20 cellular contexts compared by ENCODE assay signal in the genomic region with DNA sequence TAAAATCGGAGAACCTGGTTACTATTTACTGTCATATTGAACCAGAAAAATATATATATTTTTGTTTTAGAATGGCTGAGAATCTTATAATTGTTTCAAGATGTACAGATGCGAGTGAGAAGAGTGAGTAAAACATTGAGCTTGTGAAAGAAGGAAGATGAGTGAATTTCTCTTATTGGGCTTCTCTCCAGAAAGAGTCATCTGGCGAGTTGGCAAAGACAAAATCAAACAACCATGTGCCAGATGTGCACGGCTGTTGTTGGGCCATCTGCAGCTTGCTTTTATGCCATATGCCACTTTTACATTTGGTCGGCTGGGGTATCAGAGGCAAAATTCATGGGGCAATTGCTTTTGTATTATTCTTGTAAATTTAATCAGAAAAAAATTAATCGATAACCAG.
DNase-seq lines count a peak whose midpoint lies in the region; ATAC-seq and TF ChIP-seq lines count a peak whose summit lies in the region.
"Had no signal": no experiment of that assay in that cellular context is flagged by ENCODE, and none has a peak within 500 bp of the region (broad histone marks: within the 10 kb centered on the region; RNA-seq: fewer than 3 reads in every experiment).

No MANE protein-coding gene starts in this region.

- no peak for ATAC-seq in left ventricle myocardium superior
- ATAC-seq: activated CD8-positive, alpha-beta memory T cell treated with anti-CD3 and anti-CD28 coated beads, Interleukin-2, amount 10 ng/mL, durations not matched to agents 7 days and 5 days; foreskin keratinocyte; naive thymus-derived CD4-positive, alpha-beta T cell; stimulated activated naive CD8-positive, alpha-beta T cell treated with anti-CD3 and anti-CD28 coated beads, Interleukin-15, Interleukin-2, amounts not matched to agents 100 U/mL and 50 U/mL, for 24 hours had no signal

- H3F3A ChIP-seq in neural progenitor cell (ENCODE audit: low read depth), result no peaks in the 10 kb centered on the region

- H3K36me3 ChIP-seq in fibroblast of lung (ENCODE audit: control insufficient read depth, insufficient read depth, low read length), result no peaks in the 10 kb centered on the region
- H3K36me3 ChIP-seq in neural progenitor cell, result no peaks in the 10 kb centered on the region

- no peak overlapping the region for H2AFZ ChIP-seq in fibroblast of lung (ENCODE audit: low read length)
- H2AFZ ChIP-seq in neural progenitor cell (replicated peaks), result no peak overlapping the region

- H4K20me1 ChIP-seq in fibroblast of lung (ENCODE audit: control insufficient read depth, extremely low read depth, insufficient read depth, low read length) (no peaks in the 10 kb centered on the region), neural progenitor cell (ENCODE audit: low read depth) (no peaks in the 10 kb centered on the region)

- H3K4me1 ChIP-seq in fibroblast of lung (ENCODE audit: control insufficient read depth, extremely low read depth, insufficient read depth, low read length) (no peaks in the 10 kb centered on the region), neural progenitor cell (no peaks in the 10 kb centered on the region)
- H3K4me1 ChIP-seq: Caco-2 had no signal

- no peaks in the 10 kb centered on the region for H3K27me3 Mint-ChIP-seq in activated naive CD8-positive, alpha-beta T cell treated with anti-CD3 and anti-CD28 coated beads for 36 hours
- H3K27me3 Mint-ChIP-seq in neural progenitor cell (ENCODE audit: insufficient read depth, low read depth) (no peaks in the 10 kb centered on the region), immature natural killer cell (ENCODE audit: low read depth in 3 of 3) (peaks cover 0 to 2% (median 0%) of the 10 kb centered on the region in 3 donors)
- H3K27me3 Mint-ChIP-seq: activated B cell treated with CpG ODN at 0.5 μM for 24 hours; activated CD8-positive, alpha-beta memory T cell treated with anti-CD3 and anti-CD28 coated beads, Interleukin-2, amount 10 ng/mL, durations not matched to agents 7 days and 5 days; progenitor cell of endocrine pancreas had no signal

- intact Hi-C loops in left ventricle myocardium superior (cut with micrococcal nuclease), result no loop called here

- H3K27me3 ChIP-seq in fibroblast of lung (ENCODE audit: control insufficient read depth, insufficient read depth, low read length) (no peaks in the 10 kb centered on the region), neural progenitor cell (no peaks in the 10 kb centered on the region)
- H3K27me3 ChIP-seq: foreskin keratinocyte had no signal

- TF ChIP-seq CTCF in AG09309 (IDR thresholded peaks at IDR 0.05; ENCODE audit: control insufficient read depth, insufficient read depth, low read depth, low read length, missing control alignments) (no peak), fibroblast of lung (conservative IDR thresholded peaks at IDR 0.05 in 1 of 2, IDR thresholded peaks at IDR 0.05 in 1 of 2; ENCODE audit: low read depth in 1 of 2, low read length in 2 of 2) (no peak), neural progenitor cell (IDR thresholded peaks at IDR 0.05) (no peak)

- H3K9me3 Mint-ChIP-seq in activated naive CD8-positive, alpha-beta T cell treated with anti-CD3 and anti-CD28 coated beads for 36 hours, result peaks cover 8% of the 10 kb centered on the region
- H3K9me3 Mint-ChIP-seq in neural progenitor cell (peaks cover 11% of the 10 kb centered on the region), immature natural killer cell (peaks cover 2 to 42% (median 25%) of the 10 kb centered on the region in 6 donors)

- H3K9me3 ChIP-seq in fibroblast of lung (ENCODE audit: control insufficient read depth, insufficient read depth, low read depth, low read length), result no peaks in the 10 kb centered on the region
- no peaks in the 10 kb centered on the region for H3K9me3 ChIP-seq in neural progenitor cell (ENCODE audit: low read depth)
- H3K9me3 ChIP-seq: Caco-2 had no signal

- H3K4me3 Mint-ChIP-seq in activated naive CD8-positive, alpha-beta T cell treated with anti-CD3 and anti-CD28 coated beads for 36 hours, result no peak overlapping the region
- H3K4me3 Mint-ChIP-seq in neural progenitor cell, result no peak overlapping the region
- H3K4me3 Mint-ChIP-seq in immature natural killer cell, result no peak overlapping the region
- H3K4me3 Mint-ChIP-seq: activated B cell treated with CpG ODN at 0.5 μM for 24 hours; activated CD8-positive, alpha-beta memory T cell treated with anti-CD3 and anti-CD28 coated beads, Interleukin-2, amount 10 ng/mL, durations not matched to agents 7 days and 5 days; naive thymus-derived CD4-positive, alpha-beta T cell had no signal

- H3K4me1 Mint-ChIP-seq in activated naive CD8-positive, alpha-beta T cell treated with anti-CD3 and anti-CD28 coated beads for 36 hours, result no peaks in the 10 kb centered on the region
- no peaks in the 10 kb centered on the region for H3K4me1 Mint-ChIP-seq in neural progenitor cell
- no peaks in the 10 kb centered on the region for H3K4me1 Mint-ChIP-seq in immature natural killer cell
- H3K4me1 Mint-ChIP-seq: activated B cell treated with CpG ODN at 0.5 μM for 24 hours; activated CD8-positive, alpha-beta memory T cell treated with anti-CD3 and anti-CD28 coated beads, Interleukin-2, amount 10 ng/mL, durations not matched to agents 7 days and 5 days; naive thymus-derived CD4-positive, alpha-beta T cell had no signal

- H3K79me2 ChIP-seq in fibroblast of lung (ENCODE audit: control insufficient read depth, insufficient read depth, low read length), result no peaks in the 10 kb centered on the region
- H3K79me2 ChIP-seq in neural progenitor cell (ENCODE audit: low read depth), result no peaks in the 10 kb centered on the region

- H3K9ac ChIP-seq in fibroblast of lung (ENCODE audit: insufficient read depth, low read length) (no peak overlapping the region), neural progenitor cell (no peak overlapping the region)

- H3K4me3 ChIP-seq in AG09309 (ENCODE audit: control insufficient read depth, low read depth, low read length), result no peak overlapping the region
- no peak overlapping the region for H3K4me3 ChIP-seq in fibroblast of lung (replicated peaks in 1 of 4; ENCODE audit: control extremely low read depth in 1 of 4, insufficient read depth in 1 of 4, low read depth in 3 of 4, low read length in 4 of 4)
- no peak overlapping the region for H3K4me3 ChIP-seq in neural progenitor cell

- H3K27ac ChIP-seq in fibroblast of lung (ENCODE audit: insufficient read depth, low read length), result no peak overlapping the region
- H3K27ac ChIP-seq in neural progenitor cell, result no peak overlapping the region
- H3K27ac ChIP-seq: foreskin keratinocyte had no signal

- H3K36me3 Mint-ChIP-seq in activated naive CD8-positive, alpha-beta T cell treated with anti-CD3 and anti-CD28 coated beads for 36 hours, result no peaks in the 10 kb centered on the region
- H3K36me3 Mint-ChIP-seq in neural progenitor cell, result no peaks in the 10 kb centered on the region
- H3K36me3 Mint-ChIP-seq in immature natural killer cell, result no peaks in the 10 kb centered on the region
- H3K36me3 Mint-ChIP-seq: activated CD8-positive, alpha-beta memory T cell treated with anti-CD3 and anti-CD28 coated beads, Interleukin-2, amount 10 ng/mL, durations not matched to agents 7 days and 5 days had no signal

- H3K4me2 ChIP-seq in fibroblast of lung (ENCODE audit: extremely low read depth, insufficient read depth, low read length) (no peak overlapping the region), neural progenitor cell (no peak overlapping the region)

- no peak overlapping the region for H3K27ac Mint-ChIP-seq in activated naive CD8-positive, alpha-beta T cell treated with anti-CD3 and anti-CD28 coated beads for 36 hours
- H3K27ac Mint-ChIP-seq in neural progenitor cell (no peak overlapping the region), immature natural killer cell (no peak overlapping the region)
- H3K27ac Mint-ChIP-seq: activated B cell treated with CpG ODN at 0.5 μM for 24 hours; activated CD8-positive, alpha-beta memory T cell treated with anti-CD3 and anti-CD28 coated beads, Interleukin-2, amount 10 ng/mL, durations not matched to agents 7 days and 5 days; naive thymus-derived CD4-positive, alpha-beta T cell; progenitor cell of endocrine pancreas had no signal

- peak; percentile 1 for DNase-seq in AG09309 (ENCODE audit: low read depth)
- peak; percentile 82 for DNase-seq in HS-5 (ENCODE audit: low read depth)
- DNase-seq in RPMI7951 (ENCODE audit: low read depth), result peak; percentile 23
- peak; percentile 15 to 34 for DNase-seq in fibroblast of lung (ENCODE audit: low read depth in 2 of 2)
- DNase-seq in activated naive CD8-positive, alpha-beta T cell treated with anti-CD3 and anti-CD28 coated beads for 36 hours, result no peak
- DNase-seq in neural progenitor cell (ENCODE audit: low spot score), result no peak
- no peak for DNase-seq in immature natural killer cell
- DNase-seq in left ventricle myocardium superior, result no peak
- DNase-seq: ACHN; activated B cell treated with CpG ODN at 0.5 μM for 24 hours; activated CD8-positive, alpha-beta memory T cell treated with anti-CD3 and anti-CD28 coated beads, Interleukin-2, amount 10 ng/mL, durations not matched to agents 7 days and 5 days; activated gamma-delta T cell treated with Interleukin-2 at 50 U/mL for 16 hours; Caco-2; foreskin keratinocyte; naive thymus-derived CD4-positive, alpha-beta T cell; NCI-H1417 treated with DMSO at 0.1 percent for 48 hours; NCI-H526; stimulated activated naive CD8-positive, alpha-beta T cell treated with anti-CD3 and anti-CD28 coated beads, Interleukin-15, Interleukin-2, amounts not matched to agents 100 U/mL and 50 U/mL, for 24 hours; T-helper 1 cell had no signal

Comparison
In these comparisons a context has a peak if more than half of its experiments do, and no peak if none do; other contexts are left out.
1. DNase-seq: peak in AG09309 (single experiment), HS-5 (single experiment), RPMI7951 (single experiment) and fibroblast of lung (2 of 2); none in activated naive CD8-positive, alpha-beta T cell treated with anti-CD3 and anti-CD28 coated beads for 36 hours (single experiment), neural progenitor cell (single experiment), immature natural killer cell (0 of 3) and left ventricle myocardium superior (single experiment).